23 cellular contexts compared by ENCODE assay signal in genomic region chr14:77918448-77918847, GRCh38.
"Had no signal": no experiment of that assay in that cellular context is flagged by ENCODE, and none has a peak within 500 bp of the region (broad histone marks: within the 10 kb centered on the region; RNA-seq: fewer than 3 reads in every experiment).

No MANE protein-coding gene starts in this region.

- H3K9me3 ChIP-seq: sigmoid colon, uterus had no signal

- H3K27me3 ChIP-seq: cardiac muscle cell, foreskin keratinocyte, hepatocyte, sigmoid colon, uterus had no signal

- H3K27ac ChIP-seq: cardiac muscle cell, foreskin keratinocyte, hepatocyte, sigmoid colon, uterus had no signal

- DNase-seq: activated CD4-positive, alpha-beta memory T cell treated with anti-CD3 and anti-CD28 coated beads for 36 hours; activated CD4-positive, alpha-beta T cell treated with anti-CD3 and anti-CD28 coated beads for 48 hours; activated effector memory CD4-positive, alpha-beta T cell treated with anti-CD3 and anti-CD28 coated beads, Interleukin-2, amount 50 U/mL, for 16 hours; activated naive CD4-positive, alpha-beta T cell treated with anti-CD3 and anti-CD28 coated beads, Interleukin-2, amount 50 U/mL, for 16 hours; activated naive CD8-positive, alpha-beta T cell treated with anti-CD3 and anti-CD28 coated beads, Interleukin-2, amount 50 U/mL, for 24 hours; activated T-cell treated with anti-CD3 and anti-CD28 coated beads, Interleukin-2, amount 50 U/mL, for 72 hours; effector CD8-positive, alpha-beta T cell; foreskin keratinocyte; immature natural killer cell; naive thymus-derived CD4-positive, alpha-beta T cell; occipital lobe; posterior cingulate gyrus; sigmoid colon; stimulated activated CD4-positive, alpha-beta T cell treated with anti-CD3 and anti-CD28 coated beads, Interleukin-15, amount 100 ng/mL, for 24 hours; T-helper 2 cell; trophoblast cell; uterus had no signal

- H3K36me3 ChIP-seq: cardiac muscle cell, sigmoid colon, uterus had no signal

- H3K4me3 ChIP-seq: cardiac muscle cell, hepatocyte, lung, sigmoid colon, smooth muscle cell, uterus had no signal

- ATAC-seq: activated naive CD8-positive, alpha-beta T cell treated with anti-CD3 and anti-CD28 coated beads, Interleukin-2, amount 50 U/mL, for 24 hours; activated T-cell treated with anti-CD3 and anti-CD28 coated beads, Interleukin-2, amount 50 U/mL, for 72 hours; foreskin keratinocyte; left lobe of liver; naive thymus-derived CD4-positive, alpha-beta T cell; stimulated activated memory B cell treated with anti-CD40 and anti-IgM and Interleukin-4, amounts not matched to agents 10 μg/mL and 1 μg/mL and 100 μg/mL, for 72 hours had no signal

- H3K4me1 ChIP-seq: foreskin keratinocyte, sigmoid colon, uterus had no signal
